ENCODE assay signal across 1 cellular context in genomic region chr15:59329570-59330350, GRCh38.
A peak's percentile ranks its signal among the peaks of the same experiment; 100 is the strongest.
TF ChIP-seq lines count a peak whose summit lies in the region.

No MANE protein-coding gene starts in this region.

TF ChIP-seq in liver, 16 proteins besides CTCF, POLR2A, EP300 and RAD21 (continued from another document):
- TF ChIP-seq JUND (IDR thresholded peaks at IDR 0.05) (no peak), NR2F2 (IDR thresholded peaks at IDR 0.05) (no peak), FOXA1 (IDR thresholded peaks at IDR 0.05) (no peak), TAF1 (conservative IDR thresholded peaks at IDR 0.05) (no peak), HNF4A (conservative IDR thresholded peaks at IDR 0.05) (peak; percentile 18 to 55), ATF3 (IDR thresholded peaks at IDR 0.05) (no peak), EGR1 (IDR thresholded peaks at IDR 0.05; ENCODE audit: low read depth in 2 of 2) (no peak), GABPA (IDR thresholded peaks at IDR 0.05 in 1 of 2, conservative IDR thresholded peaks at IDR 0.05 in 1 of 2) (no peak), SP1 (IDR thresholded peaks at IDR 0.05) (peak; percentile 29)
